In the genomic region with DNA sequence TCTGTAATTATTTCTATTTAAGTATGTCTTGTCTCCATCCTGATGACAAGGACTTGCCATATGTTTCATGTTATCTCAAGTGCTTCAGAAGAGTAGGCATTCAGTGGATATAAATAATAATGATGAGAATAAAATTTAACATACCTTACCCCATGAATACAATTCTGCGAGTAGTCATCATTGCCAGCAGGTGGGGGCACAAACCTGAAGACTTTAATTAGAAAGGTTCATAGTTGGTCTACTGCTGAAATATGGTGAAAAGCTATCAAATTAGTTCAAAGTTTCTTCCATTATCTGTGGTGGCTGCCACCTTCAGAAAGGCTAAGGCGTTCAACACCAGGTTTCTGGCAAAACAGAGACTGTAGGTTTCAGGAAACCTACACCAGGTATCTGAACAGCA, we compare ENCODE assay signal across 20 cellular contexts.
"Had no signal": no experiment of that assay in that cellular context is flagged by ENCODE, and none has a peak within 500 bp of the region (broad histone marks: within the 10 kb centered on the region; RNA-seq: fewer than 3 reads in every experiment).

No MANE protein-coding gene starts in this region.

- H3K27me3 Mint-ChIP-seq: stimulated activated naive B cell treated with anti-CD40 and anti-IgM and Interleukin-4, amounts not matched to agents 10 μg/mL and 1 μg/mL and 100 μg/mL, for 72 hours had no signal

- H3K36me3 ChIP-seq: breast epithelium, lower lobe of right lung, thoracic aorta, upper lobe of right lung, WERI-Rb-1 had no signal

- H3K27ac Mint-ChIP-seq: activated naive CD4-positive, alpha-beta T cell treated with anti-CD3 and anti-CD28 coated beads, Interleukin-2, amount 50 U/mL, for 24 hours; stimulated activated naive B cell treated with anti-CD40 and anti-IgM and Interleukin-4, amounts not matched to agents 10 μg/mL and 1 μg/mL and 100 μg/mL, for 72 hours had no signal

- H3K4me1 ChIP-seq: breast epithelium, lower lobe of right lung, upper lobe of right lung had no signal

- H3K36me3 Mint-ChIP-seq: activated naive CD4-positive, alpha-beta T cell treated with anti-CD3 and anti-CD28 coated beads, Interleukin-2, amount 50 U/mL, for 24 hours; stimulated activated naive B cell treated with anti-CD40 and anti-IgM and Interleukin-4, amounts not matched to agents 10 μg/mL and 1 μg/mL and 100 μg/mL, for 72 hours had no signal

- ATAC-seq: left colon; lower lobe of right lung; stimulated activated naive B cell treated with anti-CD40 and anti-IgM and Interleukin-4, amounts not matched to agents 10 μg/mL and 1 μg/mL and 100 μg/mL, for 72 hours; upper lobe of right lung had no signal

- H3K9me3 Mint-ChIP-seq: activated naive CD4-positive, alpha-beta T cell treated with anti-CD3 and anti-CD28 coated beads, Interleukin-2, amount 50 U/mL, for 24 hours; nephron progenitor cell had no signal

- H3K4me1 Mint-ChIP-seq: stimulated activated naive B cell treated with anti-CD40 and anti-IgM and Interleukin-4, amounts not matched to agents 10 μg/mL and 1 μg/mL and 100 μg/mL, for 72 hours had no signal

- H3K27me3 ChIP-seq: breast epithelium, upper lobe of right lung had no signal

- H3K4me3 ChIP-seq: breast epithelium, lower lobe of right lung, thoracic aorta, upper lobe of right lung had no signal

- H3K27ac ChIP-seq: breast epithelium, lower lobe of right lung, thoracic aorta, upper lobe of right lung, WERI-Rb-1 had no signal

- DNase-seq: activated CD4-positive, alpha-beta T cell treated with anti-CD3 and anti-CD28 coated beads, Interleukin-2, amount 50 U/mL, for 48 hours; activated gamma-delta T cell; cerebellar nuclear complex; effector memory CD4-positive, alpha-beta T cell; foreskin melanocyte; glutamatergic neuron; hippocampal formation; islet precursor cell; left colon; lower lobe of right lung; midbrain; nephron progenitor cell; nucleus accumbens; retina; stimulated activated naive B cell treated with anti-CD40 and anti-IgM and Interleukin-4, amounts not matched to agents 10 μg/mL and 1 μg/mL and 100 μg/mL, for 72 hours; upper lobe of right lung; WERI-Rb-1 had no signal

- H3K9me3 ChIP-seq: breast epithelium, lower lobe of right lung, thoracic aorta, upper lobe of right lung had no signal

- H3K4me3 Mint-ChIP-seq: activated naive CD4-positive, alpha-beta T cell treated with anti-CD3 and anti-CD28 coated beads, Interleukin-2, amount 50 U/mL, for 24 hours; nephron progenitor cell; stimulated activated naive B cell treated with anti-CD40 and anti-IgM and Interleukin-4, amounts not matched to agents 10 μg/mL and 1 μg/mL and 100 μg/mL, for 72 hours had no signal
